Comparison of ENCODE assay signal across 9 cellular contexts in the genomic region with DNA sequence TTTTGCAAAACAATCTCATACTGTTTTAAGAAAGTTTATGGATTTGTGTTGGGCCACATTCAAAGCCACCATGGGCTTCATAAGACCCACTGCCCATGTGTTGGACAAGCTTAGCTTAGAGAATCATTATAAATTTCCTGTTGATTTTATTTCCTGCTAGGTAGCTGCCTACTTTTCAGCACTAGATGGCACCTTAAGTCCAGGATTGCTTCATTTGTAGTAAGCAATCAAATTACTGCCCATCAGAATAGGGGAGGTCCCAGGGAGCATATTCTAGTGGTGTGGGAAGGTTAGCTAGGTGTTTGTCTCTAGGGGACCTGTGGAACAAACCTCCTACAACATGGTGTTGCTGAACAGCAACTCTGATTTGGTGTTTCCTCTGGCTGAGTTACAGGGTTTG. TPM values are rescaled to one million over a fixed set of nuclear protein-coding genes. Genes with fewer than 3 reads are reported as not detected.
DNase-seq lines count a peak whose midpoint lies in the region; ATAC-seq, FAIRE-seq and TF ChIP-seq lines count a peak whose summit lies in the region.
"Had no signal": no experiment of that assay in that cellular context is flagged by ENCODE, and none has a peak within 500 bp of the region (broad histone marks: within the 10 kb centered on the region; RNA-seq: fewer than 3 reads in every experiment).

No MANE protein-coding gene starts in this region.

- H3K4me3 ChIP-seq in cardiac muscle cell: no peak overlapping the region

- H3K9me3 ChIP-seq in cardiac muscle cell (ENCODE audit: low read depth): no peaks in the 10 kb centered on the region

- H3K36me3 ChIP-seq in cardiac muscle cell: no peaks in the 10 kb centered on the region

- no peaks in the 10 kb centered on the region for H3K4me1 ChIP-seq in cardiac muscle cell (ENCODE audit: low read depth)

- DNase-seq in cardiac muscle cell (ENCODE audit: low read depth in 1 of 2, low spot score in 1 of 2): peak; percentile 13 to 45
- DNase-seq in Right ventricle myocardium inferior (ENCODE audit: missing footprints): no peak
- DNase-seq in NCI-H748 treated with DMSO at 0.1 percent for 48 hours (lab: John Stamatoyannopoulos, UW): peak; percentile 67
- DNase-seq in erythroblast (lab: John Stamatoyannopoulos, UW): peak; percentile 3 to 10
- DNase-seq in urothelium cell line (ENCODE audit: low spot score): peak; percentile 26
- DNase-seq: C1 segment of cervical spinal cord had no signal

- intact Hi-C loops in Right ventricle myocardium inferior (cut with DNase I): no loop called here

- no peak overlapping the region for H3K27ac ChIP-seq in cardiac muscle cell

- peaks cover 15% of the 10 kb centered on the region for H3K27me3 ChIP-seq in cardiac muscle cell

- TF ChIP-seq CTCF in cardiac muscle cell (IDR thresholded peaks at IDR 0.05; ENCODE audit: low read depth, low read length): peak; percentile 38

- no peak for ATAC-seq in Right ventricle myocardium inferior
- ATAC-seq in HG02970 (IDR thresholded peaks at IDR 0.05; ENCODE audit: low FRiP score, unreplicated experiment): no peak
- ATAC-seq in HG02938 (IDR thresholded peaks at IDR 0.05; ENCODE audit: unreplicated experiment): no peak
- no peak for ATAC-seq in GM21528 (IDR thresholded peaks at IDR 0.05; ENCODE audit: low FRiP score, unreplicated experiment)

- TF ChIP-seq POLR2A in erythroblast (IDR thresholded peaks at IDR 0.05; ENCODE audit: low read length): no peak

- FAIRE-seq in urothelium cell line (lab: Jason Lieb, UNC): no peak

RNA-seq across cellular contexts. Expression of gene DCDC2C, which starts 11.0 kb away (rescaled TPM):
- total RNA-seq in cardiac muscle cell (not detected in 2 replicates), Right ventricle myocardium inferior (not detected)
- not detected in 2 replicates for polyA plus RNA-seq in cardiac muscle cell

RNA-seq across cellular contexts. Expression of gene ALLC, which starts 34.4 kb away (rescaled TPM):
- total RNA-seq in cardiac muscle cell (not detected in 2 replicates), Right ventricle myocardium inferior (not detected)
- polyA plus RNA-seq in cardiac muscle cell: not detected in 2 replicates
